9 cellular contexts compared by ENCODE assay signal in genomic region chr16:87490091-87490798, GRCh38. TPM values are rescaled to one million over a fixed set of nuclear protein-coding genes. Genes with fewer than 3 reads are reported as not detected.
DNase-seq lines count a peak whose midpoint lies in the region; ATAC-seq, FAIRE-seq and TF ChIP-seq lines count a peak whose summit lies in the region.
"Had no signal": no experiment of that assay in that cellular context is flagged by ENCODE, and none has a peak within 500 bp of the region (broad histone marks: within the 10 kb centered on the region; RNA-seq: fewer than 3 reads in every experiment).

No MANE protein-coding gene starts in this region.

- intact Hi-C loops in HepG2 (cut with micrococcal nuclease; ENCODE audit: unreplicated experiment) (no loop called here), testis (cut with DNase I; ENCODE audit: low total_unique reads) (no loop called here)

- POLR2A ChIA-PET in HepG2 (lab: Yijun Ruan, JAX): interaction anchor here (1.1 to 3.3 kb wide), 6 partner anchors 17 to 107 kb away, joined by 3 to 16 read pairs (median 10); partner anchors contain the start of gene FBXO31

- H3K9me3 Mint-ChIP-seq in T-helper 1 cell treated with Interleukin-12 subunit alpha and Interleukin-12 subunit beta and Interleukin-4 antibody, amounts not matched to agents 30 μg/mL and 1 μg/mL, for 36 hours: no peaks in the 10 kb centered on the region

- CTCF ChIA-PET in HepG2 (lab: Yijun Ruan, JAX; ENCODE audit: low intra/inter-chr PET ratio, low total read pairs): no interaction called here

- peak overlapping the region; percentile 1 for H3K27ac Mint-ChIP-seq in T-helper 1 cell treated with Interleukin-12 subunit alpha and Interleukin-12 subunit beta and Interleukin-4 antibody, amounts not matched to agents 30 μg/mL and 1 μg/mL, for 36 hours

- H3K36me3 Mint-ChIP-seq in T-helper 1 cell treated with Interleukin-12 subunit alpha and Interleukin-12 subunit beta and Interleukin-4 antibody, amounts not matched to agents 30 μg/mL and 1 μg/mL, for 36 hours (ENCODE audit: low read depth): no peaks in the 10 kb centered on the region

- peaks cover 68% of the 10 kb centered on the region for H3K79me2 ChIP-seq in HepG2 (ENCODE audit: insufficient read depth, low read length)

- no peak for TF ChIP-seq RAD21 in HepG2 (CRISPR knock-in tag; IDR thresholded peaks at IDR 0.05)

- H3K4me3 ChIP-seq in adipocyte (ENCODE audit: low read length) (peak overlapping the region; percentile 87), HepG2 (replicated peaks in 1 of 3; ENCODE audit: insufficient read depth in 1 of 3, low read depth in 2 of 3, low read length in 3 of 3) (peak overlapping the region; percentile 62 to 93 (median 85)), testis (peak overlapping the region; percentile 29 to 56)

- H3K4me3 Mint-ChIP-seq in T-helper 1 cell treated with Interleukin-12 subunit alpha and Interleukin-12 subunit beta and Interleukin-4 antibody, amounts not matched to agents 30 μg/mL and 1 μg/mL, for 36 hours: peak overlapping the region; percentile 78

- 2% methylated on average over 17 of the region's 17 CpGs for WGBS in HepG2 (ENCODE audit: low lambda C conversion rate)
- WGBS in testis, 2 donors: 9 to 16% methylated on average over 17 of the region's 17 CpGs

- no peak for DNase-seq in T-helper 1 cell
- DNase-seq in adipocyte (ENCODE audit: low read depth): peak; percentile 26
- no peak for DNase-seq in HepG2 (ENCODE audit: low spot score)
- peak; percentile 28 for DNase-seq in testis
- no peak for DNase-seq in T-helper 9 cell
- no peak for DNase-seq in ecto neural progenitor cell (ENCODE audit: low spot score)

- TF ChIP-seq EP300 in HepG2 (IDR thresholded peaks at IDR 0.05; ENCODE audit: low read depth in 2 of 2, low read length in 2 of 2) (no peak), HepG2 (CRISPR knock-in tag; IDR thresholded peaks at IDR 0.05; ENCODE audit: borderline replicate concordance) (no peak)

- no peak for FAIRE-seq in HepG2 (lab: Jason Lieb, UNC)
- FAIRE-seq: TTC549 had no signal

- peaks cover 33% of the 10 kb centered on the region for H3K4me1 Mint-ChIP-seq in T-helper 1 cell treated with Interleukin-12 subunit alpha and Interleukin-12 subunit beta and Interleukin-4 antibody, amounts not matched to agents 30 μg/mL and 1 μg/mL, for 36 hours (ENCODE audit: low read depth)

- H3K4me2 ChIP-seq in HepG2 (ENCODE audit: low read depth, low read length): peak overlapping the region; percentile 94

- peaks cover 59% of the 10 kb centered on the region for H3K4me1 ChIP-seq in adipocyte (ENCODE audit: control insufficient read depth, insufficient read depth, low read length)
- H3K4me1 ChIP-seq in HepG2 (ENCODE audit: insufficient read depth, low read length): peaks cover 70% of the 10 kb centered on the region
- H3K4me1 ChIP-seq in testis: peaks cover 54% of the 10 kb centered on the region

- H2AFZ ChIP-seq in HepG2 (ENCODE audit: low read length): no peak overlapping the region

- H4K20me1 ChIP-seq in HepG2 (ENCODE audit: insufficient read depth, low read length): peaks cover 61% of the 10 kb centered on the region

- in situ Hi-C loops in HepG2 (cut with HindIII; ENCODE audit: extremely low pct_ligation_motif_present, low pct_unique_long_range_greater_than_20kb): loop anchor here (5.0 kb wide), 1 partner anchor 52 kb away; no protein-coding TSS in a partner anchor

- TF ChIP-seq POLR2A in HepG2 (IDR thresholded peaks at IDR 0.05; ENCODE audit: insufficient read depth in 1 of 2, low read depth in 2 of 2, low read length in 2 of 2) (no peak), testis (IDR thresholded peaks at IDR 0.05) (no peak)

- TF ChIP-seq CTCF in HepG2 (CRISPR knock-in tag; IDR thresholded peaks at IDR 0.05) (no peak), testis (IDR thresholded peaks at IDR 0.05) (no peak)

- H3K27me3 ChIP-seq in adipocyte (replicated peaks; ENCODE audit: control insufficient read depth, insufficient read depth, low read length) (no peaks in the 10 kb centered on the region), HepG2 (ENCODE audit: control insufficient read depth in 1 of 2, insufficient read depth in 2 of 2, low read length in 2 of 2) (no peaks in the 10 kb centered on the region; a peak in 1 of 5 replicates), testis (no peaks in the 10 kb centered on the region)

- no peaks in the 10 kb centered on the region for H3K9me3 ChIP-seq in adipocyte (ENCODE audit: control insufficient read depth, low read length)
- H3K9me3 ChIP-seq in HepG2 (ENCODE audit: low read length): no peaks in the 10 kb centered on the region
- H3K9me3 ChIP-seq in testis: no peaks in the 10 kb centered on the region

- peak overlapping the region; percentile 83 for H3K9ac ChIP-seq in adipocyte (ENCODE audit: low read length)
- H3K9ac ChIP-seq in HepG2 (ENCODE audit: insufficient read depth, low read depth, low read length): peak overlapping the region; percentile 72

- BruUV-seq in HepG2 (replicated peaks; lab: Mats Ljungman, UMichigan): no TSS peak

- no peak for ATAC-seq in HepG2
- no peak for ATAC-seq in GM18870 (IDR thresholded peaks at IDR 0.05; ENCODE audit: unreplicated experiment)

- peak overlapping the region; percentile 63 for H3K27ac ChIP-seq in HepG2 (ENCODE audit: extremely low read length, insufficient read depth, low read length)
- H3K27ac ChIP-seq in testis: no peak overlapping the region

- H3K36me3 ChIP-seq in adipocyte (ENCODE audit: control insufficient read depth, insufficient read depth, low read length, severe bottlenecking) (no peaks in the 10 kb centered on the region), HepG2 (replicated peaks in 1 of 2; ENCODE audit: control insufficient read depth in 1 of 2, insufficient read depth in 2 of 2, low read length in 2 of 2) (no peaks in the 10 kb centered on the region), testis (ENCODE audit: low read depth, missing control alignments) (no peaks in the 10 kb centered on the region)

- peaks cover 46% of the 10 kb centered on the region for H3K27me3 Mint-ChIP-seq in T-helper 1 cell treated with Interleukin-12 subunit alpha and Interleukin-12 subunit beta and Interleukin-4 antibody, amounts not matched to agents 30 μg/mL and 1 μg/mL, for 36 hours (ENCODE audit: low read depth)

TF ChIP-seq in HepG2, 621 proteins besides CTCF, POLR2A, EP300 and RAD21 (continues in another document):
- TF ChIP-seq TERF1 (CRISPR knock-in tag; IDR thresholded peaks at IDR 0.05): no peak
- TF ChIP-seq HNF4A (CRISPR knock-in tag; IDR thresholded peaks at IDR 0.05): peak; percentile 21; the same call in 1 of the 2 replicates
- no peak for TF ChIP-seq HNRNPL (IDR thresholded peaks at IDR 0.05; ENCODE audit: low read depth, low read length)

RNA-seq across cellular contexts. Expression of gene ZCCHC14, which starts 2.6 kb away (rescaled TPM):
- total RNA-seq in HepG2 (2016; rRNA removed; fragmentation: Illumina TruSeq; extraction: Trizol): 12.5 and 20.4 TPM in 2 replicates
- total RNA-seq in HepG2 (2016; cell fraction: cytosol; rRNA removed; fragmentation: Illumina TruSeq; extraction: Trizol; ENCODE audit: low read depth): 10.4 and 15.8 TPM in 2 replicates
- 11.4 and 19.2 TPM in 2 replicates for total RNA-seq in HepG2 (2016; cell fraction: insoluble cytoplasmic fraction; rRNA removed; fragmentation: Illumina TruSeq; extraction: Trizol)
- 9.4 and 10.4 TPM in 2 replicates for total RNA-seq in HepG2 (2016; cell fraction: membrane; rRNA removed; fragmentation: Illumina TruSeq; extraction: Trizol)
- 21.7 and 25.2 TPM in 2 replicates for total RNA-seq in HepG2 (2016; cell fraction: nucleus; rRNA removed; fragmentation: Illumina TruSeq; extraction: Trizol)
- polyA plus RNA-seq in HepG2 (2011; rRNA removed): 12.4 and 13.9 TPM in 2 replicates
- 7.2 and 8.1 TPM in 2 replicates for polyA plus RNA-seq in HepG2 (2011; cell fraction: cytosol; rRNA removed)
- polyA plus RNA-seq in HepG2 (2011; cell fraction: nucleus; rRNA removed): 44.4 and 55.9 TPM in 2 replicates
- polyA plus RNA-seq in HepG2 (2012): 24.9 and 25.6 TPM in 2 replicates
- polyA plus RNA-seq in HepG2 (2016; cell fraction: cytosol; fragmentation: Illumina TruSeq; extraction: Trizol; ENCODE audit: low read depth): 0.75 and 0.90 TPM in 2 replicates
- polyA plus RNA-seq in HepG2 (2016; cell fraction: insoluble cytoplasmic fraction; fragmentation: Illumina TruSeq; extraction: Trizol; ENCODE audit: low read depth): 19.5 and 24.4 TPM in 2 replicates
- polyA plus RNA-seq in HepG2 (2016; cell fraction: membrane; fragmentation: Illumina TruSeq; extraction: Trizol; ENCODE audit: low read depth): 3.1 and 3.9 TPM in 2 replicates
- 46.5 and 48.4 TPM in 2 replicates for polyA plus RNA-seq in HepG2 (2016; cell fraction: nucleus; fragmentation: Illumina TruSeq; extraction: Trizol; ENCODE audit: insufficient read depth, low read depth)
- polyA minus RNA-seq in HepG2 (2011; rRNA and poly(A)+ RNA removed; ENCODE audit: low replicate concordance): 16.6 and 28.7 TPM in 2 replicates
- polyA minus RNA-seq in HepG2 (2011; cell fraction: cytosol; rRNA and poly(A)+ RNA removed): 20.6 and 23.9 TPM in 2 replicates
- 24.0 and 26.7 TPM in 2 replicates for polyA minus RNA-seq in HepG2 (2011; cell fraction: nucleus; rRNA and poly(A)+ RNA removed)
- 10 to 100 TPM; 82.3 to 94.0 TPM for total RNA-seq in testis
- polyA plus RNA-seq in testis (ENCODE audit: insufficient read depth, low read depth, low replicate concordance): 130 TPM

Comparison
In these comparisons a context has a peak if more than half of its experiments do, and no peak if none do; other contexts are left out.
1. DNase-seq: peak in adipocyte (single experiment) and testis (single experiment); none in T-helper 1 cell (0 of 5), HepG2 (single experiment), T-helper 9 cell (single experiment) and ecto neural progenitor cell (single experiment).
2. Peak in every context shown above with its lines, with median percentiles within 50 percentile points of each other: H3K4me3 ChIP-seq.